In genomic region chr9:133283255-133284032, GRCh38 we compare ENCODE assay signal across 2 cellular contexts. TPM values are rescaled to one million over a fixed set of nuclear protein-coding genes. Genes with fewer than 3 reads are reported as not detected.
"Had no signal": no experiment of that assay in that cellular context is flagged by ENCODE, and none has a peak within 500 bp of the region (broad histone marks: within the 10 kb centered on the region; RNA-seq: fewer than 3 reads in every experiment).

No MANE protein-coding gene starts in this region.

RNA-seq across cellular contexts. Expression of gene ABO, which starts 8.4 kb away (rescaled TPM):
- total RNA-seq: fibroblast of lung, frontal cortex had no signal
